In genomic region chr16:29825145-29826044, GRCh38 we compare ENCODE assay signal across 9 cellular contexts. TPM values are rescaled to one million over a fixed set of nuclear protein-coding genes. Genes with fewer than 3 reads are reported as not detected.
DNase-seq lines count a peak whose midpoint lies in the region; ATAC-seq, FAIRE-seq and TF ChIP-seq lines count a peak whose summit lies in the region.
"Had no signal": no experiment of that assay in that cellular context is flagged by ENCODE, and none has a peak within 500 bp of the region (broad histone marks: within the 10 kb centered on the region; RNA-seq: fewer than 3 reads in every experiment).

No MANE protein-coding gene starts in this region.

- no peak for ATAC-seq in HG03457 (IDR thresholded peaks at IDR 0.05; ENCODE audit: unreplicated experiment)

- DNase-seq in H54 (ENCODE audit: insufficient read length, low spot score) (peak; percentile 78), cerebellar cortex (ENCODE audit: low spot score) (peak; percentile 98), mesenchymal stem cell (peak; percentile 80), dedifferentiated amniotic fluid mesenchymal stem cell (ENCODE audit: extremely low spot score) (no peak), NCI-H510A (lab: John Stamatoyannopoulos, UW) (no peak)

- peak overlapping the region; percentile 94 for H2AK5ac ChIP-seq in mesenchymal stem cell (ENCODE audit: low read length, severe bottlenecking)

- peak overlapping the region in 1 of 2 experiments; percentile 86 for H3K23ac ChIP-seq in mesenchymal stem cell (ENCODE audit: low read length in 2 of 2)

- 24% methylated on average over 10 of the region's 10 CpGs for WGBS in mesenchymal stem cell

- peak overlapping the region; percentile 21 to 26 for H3K14ac ChIP-seq in mesenchymal stem cell (ENCODE audit: low read length in 2 of 2)

- FAIRE-seq in H54 (lab: Jason Lieb, UNC): peak; percentile 78
- FAIRE-seq: TTC549 had no signal

- peak overlapping the region; percentile 36 for H3K4me2 ChIP-seq in mesenchymal stem cell (ENCODE audit: low read length, poor library complexity, severe bottlenecking)

- peak overlapping the region; percentile 95 for H2BK15ac ChIP-seq in mesenchymal stem cell (ENCODE audit: low read depth, poor library complexity, severe bottlenecking)

- TF ChIP-seq POLR2A in H54 (IDR thresholded peaks at IDR 0.05; ENCODE audit: low read depth, low read length) (no peak; the same call in 1 of the 2 replicates), Raji (IDR thresholded peaks at IDR 0.05; ENCODE audit: insufficient read depth, low read depth, low read length) (peak; percentile 14; the same call in 1 of the 2 replicates)

- peak overlapping the region; percentile 69 for H2BK120ac ChIP-seq in mesenchymal stem cell (ENCODE audit: low read depth, low read length)

- H3K27me3 ChIP-seq in mesenchymal stem cell (ENCODE audit: control insufficient read depth in 1 of 2, insufficient read depth in 1 of 2, low read length in 2 of 2): no peaks in the 10 kb centered on the region

- no peaks in the 10 kb centered on the region for H3K79me1 ChIP-seq in mesenchymal stem cell (replicated peaks; ENCODE audit: low read length, poor library complexity, severe bottlenecking)

- peak overlapping the region; percentile 19 to 86 for H2BK12ac ChIP-seq in mesenchymal stem cell (ENCODE audit: low read length in 2 of 2)

- peak overlapping the region; percentile 83 for H2BK5ac ChIP-seq in mesenchymal stem cell (ENCODE audit: low read depth, low read length, poor library complexity, severe bottlenecking)

- peaks cover 44% of the 10 kb centered on the region for H3K4me1 ChIP-seq in mesenchymal stem cell (ENCODE audit: control insufficient read depth, insufficient read depth, low read depth, low read length)

- peaks cover 5 to 22% of the 10 kb centered on the region in 2 experiments for H3K36me3 ChIP-seq in mesenchymal stem cell (ENCODE audit: control insufficient read depth in 1 of 2, insufficient read depth in 2 of 2, low read depth in 1 of 2, low read length in 2 of 2)

- peak overlapping the region; percentile 79 to 94 for H3K4ac ChIP-seq in mesenchymal stem cell (ENCODE audit: low read depth in 1 of 2, low read length in 2 of 2)

- H3K9me3 ChIP-seq in mesenchymal stem cell (ENCODE audit: control insufficient read depth, low read length): no peaks in the 10 kb centered on the region

- H3K18ac ChIP-seq in mesenchymal stem cell (ENCODE audit: low read depth in 1 of 2, low read length in 2 of 2): peak overlapping the region; percentile 71 to 72

- peak overlapping the region; percentile 74 for H4K91ac ChIP-seq in mesenchymal stem cell (ENCODE audit: low read length)

- H3K27ac ChIP-seq in mesenchymal stem cell (ENCODE audit: low read length, poor library complexity, severe bottlenecking) (peak overlapping the region; percentile 96), temporal lobe (ENCODE audit: low read depth, low read length) (peak overlapping the region; percentile 93)

- H2AFZ ChIP-seq in mesenchymal stem cell (ENCODE audit: low read depth, low read length): no peak overlapping the region

- peak overlapping the region; percentile 66 for H4K8ac ChIP-seq in mesenchymal stem cell (ENCODE audit: low read length)

- H3K9ac ChIP-seq in mesenchymal stem cell (ENCODE audit: low read length): peak overlapping the region; percentile 85

- peak overlapping the region in 1 of 2 experiments; percentile 72 for H3K4me3 ChIP-seq in mesenchymal stem cell (ENCODE audit: insufficient read depth in 1 of 2, low read depth in 1 of 2, low read length in 2 of 2)

RNA-seq across cellular contexts. Expression of gene MVP, which starts 5.1 kb away (rescaled TPM):
- polyA plus RNA-seq in mesenchymal stem cell (2013, experiment 1 of 2): 148 TPM
- 142 TPM for polyA plus RNA-seq in mesenchymal stem cell (2013, experiment 2 of 2)
- total RNA-seq in temporal lobe: 3.9 TPM

RNA-seq across cellular contexts. Expression of gene PAGR1, which starts 9.4 kb away (rescaled TPM):
- polyA plus RNA-seq in mesenchymal stem cell (2013, experiment 1 of 2): 16.9 TPM
- 17.5 TPM for polyA plus RNA-seq in mesenchymal stem cell (2013, experiment 2 of 2)
- 9.8 TPM for total RNA-seq in temporal lobe

RNA-seq across cellular contexts. Expression of gene PRRT2, which starts 13.4 kb away (rescaled TPM):
- polyA plus RNA-seq in mesenchymal stem cell (2013, experiment 1 of 2): 3.8 TPM
- 4.1 TPM for polyA plus RNA-seq in mesenchymal stem cell (2013, experiment 2 of 2)
- total RNA-seq in temporal lobe: 21.9 TPM

RNA-seq across cellular contexts. Expression of gene MAZ, which starts 19.1 kb away (rescaled TPM):
- polyA plus RNA-seq in mesenchymal stem cell (2013, experiment 1 of 2): 89.1 TPM
- polyA plus RNA-seq in mesenchymal stem cell (2013, experiment 2 of 2): 90.3 TPM
- total RNA-seq in temporal lobe: 246 TPM

RNA-seq across cellular contexts. Expression of gene KIF22, which starts 34.8 kb away (rescaled TPM):
- 8.5 TPM for polyA plus RNA-seq in mesenchymal stem cell (2013, experiment 1 of 2)
- 8.1 TPM for polyA plus RNA-seq in mesenchymal stem cell (2013, experiment 2 of 2)
- total RNA-seq in temporal lobe: 24.3 TPM

Comparison
In these comparisons a context has a peak if more than half of its experiments do, and no peak if none do; other contexts are left out.
1. DNase-seq: peak in H54 (single experiment), cerebellar cortex (single experiment) and mesenchymal stem cell (single experiment); none in dedifferentiated amniotic fluid mesenchymal stem cell (single experiment) and NCI-H510A (single experiment).